In the genomic region with DNA sequence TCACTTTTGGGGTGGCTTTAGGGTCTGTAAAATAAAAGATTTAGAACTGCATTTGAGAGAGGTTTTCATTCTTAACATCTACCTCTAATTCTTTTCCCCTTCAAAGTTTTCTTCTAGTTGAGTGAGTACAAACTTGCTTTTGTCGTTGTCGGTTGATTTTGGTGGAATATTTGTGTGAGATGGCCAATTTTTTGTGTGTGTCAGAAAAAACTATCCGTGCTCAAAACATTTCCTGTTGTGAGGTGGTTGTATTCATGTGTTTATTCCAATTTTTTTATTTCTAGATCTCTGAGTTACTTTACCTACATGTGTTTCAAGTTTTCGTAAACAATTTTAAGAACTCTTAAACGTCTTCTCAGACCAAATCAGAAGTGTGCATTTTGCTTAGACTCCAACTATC, we compare ENCODE assay signal across 8 cellular contexts. TPM values are rescaled to one million over a fixed set of nuclear protein-coding genes. Genes with fewer than 3 reads are reported as not detected.
DNase-seq lines count a peak whose midpoint lies in the region; ATAC-seq, FAIRE-seq and TF ChIP-seq lines count a peak whose summit lies in the region.

No MANE protein-coding gene starts in this region.

- peaks cover 10 to 14% of the 10 kb centered on the region in 2 donors for H3K9me3 Mint-ChIP-seq in activated naive CD4-positive, alpha-beta T cell treated with anti-CD3 and anti-CD28 coated beads, Interleukin-2, amount 50 U/mL, for 72 hours

- H3K27me3 ChIP-seq in iPS-18a (ENCODE audit: control insufficient read depth, insufficient read depth, low read length) (peaks cover 22% of the 10 kb centered on the region), spleen (replicated peaks in 1 of 7) (no peaks in the 10 kb centered on the region)

- whole genome bisulfite sequencing in spleen, 5 donors = 2 to 7% (median 3%) methylated on average over 5 of the region's 5 CpGs

- ATAC-seq in activated naive CD4-positive, alpha-beta T cell treated with anti-CD3 and anti-CD28 coated beads, Interleukin-2, amount 50 U/mL, for 72 hours = no peak

- H3K9ac ChIP-seq in iPS-18a (ENCODE audit: low read length) = no peak overlapping the region

- H3K4me1 ChIP-seq in iPS-18a (ENCODE audit: control insufficient read depth, low read depth, low read length) (peaks cover 14% of the 10 kb centered on the region), spleen (peaks cover 8 to 75% (median 52%) of the 10 kb centered on the region in 6 donors)

- FAIRE-seq in frontal cortex (lab: Jason Lieb, UNC) = no peak

- intact Hi-C loops in spleen (cut with DNase I; ENCODE audit: low total_unique reads) = loop anchor here (10.0 kb wide), 1 partner anchor 225 kb away; no protein-coding TSS in a partner anchor

- peak overlapping the region; percentile 80 for H3K4me3 ChIP-seq in iPS-18a (ENCODE audit: low read length)
- H3K4me3 ChIP-seq in spleen = peak overlapping the region; percentile 73 to 91 (median 86)

- DNase-seq in HT-29 (ENCODE audit: low spot score) (peak; percentile 47), spleen (no peak), frontal cortex (ENCODE audit: low spot score in 2 of 2) (no peak), epidermal melanocyte (ENCODE audit: insufficient read length, low spot score) (no peak), RKO (ENCODE audit: low spot score) (no peak)
- DNase-seq in activated naive CD4-positive, alpha-beta T cell treated with anti-CD3 and anti-CD28 coated beads, Interleukin-2, amount 50 U/mL, for 72 hours (ENCODE audit: low spot score in 2 of 2) = no peak
- DNase-seq in stimulated activated CD4-positive, alpha-beta T cell treated with anti-CD3 and anti-CD28 coated beads, Interleukin-4, amount 100 ng/mL, for 24 hours = no peak

- peaks cover 21 to 30% of the 10 kb centered on the region in 2 donors for H3K36me3 Mint-ChIP-seq in activated naive CD4-positive, alpha-beta T cell treated with anti-CD3 and anti-CD28 coated beads, Interleukin-2, amount 50 U/mL, for 72 hours

- no peaks in the 10 kb centered on the region for H3K36me3 ChIP-seq in iPS-18a (ENCODE audit: control insufficient read depth, low read depth, low read length)
- H3K36me3 ChIP-seq in spleen = no peaks in the 10 kb centered on the region

- TF ChIP-seq POLR2A in spleen (IDR thresholded peaks at IDR 0.05) = no peak

- no peaks in the 10 kb centered on the region for H3K9me3 ChIP-seq in iPS-18a (ENCODE audit: control insufficient read depth, low read depth, low read length)
- H3K9me3 ChIP-seq in spleen = no peaks in the 10 kb centered on the region

- H3K27ac Mint-ChIP-seq in activated naive CD4-positive, alpha-beta T cell treated with anti-CD3 and anti-CD28 coated beads, Interleukin-2, amount 50 U/mL, for 72 hours = peak overlapping the region; percentile 91 to 92

- H3K27ac ChIP-seq in iPS-18a (ENCODE audit: low read length) = no peak overlapping the region
- H3K27ac ChIP-seq in spleen = peak overlapping the region; percentile 93 to 96 (median 94)

- TF ChIP-seq CTCF in spleen (IDR thresholded peaks at IDR 0.05 in 8 of 11, conservative IDR thresholded peaks at IDR 0.05 in 3 of 11) = no peak

RNA-seq across cellular contexts. Expression of gene AHR, which starts 1.6 kb away (rescaled TPM):
- total RNA-seq in HT-29 (2014; rRNA removed; shearing (Covaris generic)) = 63.1 and 68.2 TPM in 2 replicates
- total RNA-seq in activated naive CD4-positive, alpha-beta T cell treated with anti-CD3 and anti-CD28 coated beads, Interleukin-2, amount 50 U/mL, for 72 hours = 10 to 100 TPM; 44.1 to 56.1 TPM
- total RNA-seq in spleen = 10 to 100 TPM; 49.2 to 95.9 (median 75.7) TPM
- 10 to 100 TPM in 1 of 3 donors, 1 to 10 TPM in 2; 7.4 to 11.4 (median 8.1) TPM for polyA plus RNA-seq in spleen
- total RNA-seq in frontal cortex = 13.9 TPM
